Comparison of ENCODE assay signal across 2 cellular contexts in the genomic region with DNA sequence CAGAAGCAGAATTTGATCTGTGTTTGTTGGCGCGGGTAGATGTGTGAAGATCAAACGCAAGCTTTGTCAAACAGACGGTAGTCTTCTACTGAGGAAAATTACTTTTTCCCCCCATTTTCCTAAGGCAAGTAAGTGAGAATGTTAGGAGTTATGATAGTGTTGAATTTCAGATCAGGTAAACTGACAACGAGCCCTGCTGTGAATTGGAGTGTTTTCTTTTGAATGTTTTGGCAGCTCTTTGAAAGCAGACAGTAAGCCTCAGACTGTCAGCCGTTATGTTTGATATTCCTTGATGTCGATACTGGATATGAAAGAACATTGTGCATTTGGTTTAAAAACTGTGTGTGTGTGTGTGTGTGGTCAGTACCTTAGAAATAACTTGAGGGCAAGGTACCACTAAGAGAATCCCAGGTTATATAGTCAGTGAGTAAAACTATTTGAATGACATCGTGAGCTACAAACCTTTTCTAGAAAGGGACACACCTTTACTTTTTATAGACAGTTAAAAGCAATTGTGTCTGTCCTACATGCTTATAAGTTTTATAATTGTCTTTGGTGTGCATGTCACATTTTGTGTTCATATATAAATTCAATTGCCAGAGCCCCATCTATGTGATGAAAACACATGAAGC.
TF ChIP-seq lines count a peak whose summit lies in the region.

No MANE protein-coding gene starts in this region.

TF ChIP-seq in GM23338, 12 proteins besides CTCF, POLR2A, EP300 and RAD21 (continued from another document and continues in another):
- no peak for TF ChIP-seq ZNF462 (CRISPR knock-in tag; IDR thresholded peaks at IDR 0.05)
- TF ChIP-seq ZNF331 (CRISPR knock-in tag; IDR thresholded peaks at IDR 0.05; ENCODE audit: low read depth): no peak
- no peak for TF ChIP-seq NANOG (IDR thresholded peaks at IDR 0.05; ENCODE audit: borderline replicate concordance)
- no peak for TF ChIP-seq EZH2 (IDR thresholded peaks at IDR 0.05; ENCODE audit: low read depth, unreplicated experiment)
- TF ChIP-seq CREB1 (CRISPR knock-in tag; IDR thresholded peaks at IDR 0.05; ENCODE audit: low read depth): no peak
- TF ChIP-seq, protein P1, sequence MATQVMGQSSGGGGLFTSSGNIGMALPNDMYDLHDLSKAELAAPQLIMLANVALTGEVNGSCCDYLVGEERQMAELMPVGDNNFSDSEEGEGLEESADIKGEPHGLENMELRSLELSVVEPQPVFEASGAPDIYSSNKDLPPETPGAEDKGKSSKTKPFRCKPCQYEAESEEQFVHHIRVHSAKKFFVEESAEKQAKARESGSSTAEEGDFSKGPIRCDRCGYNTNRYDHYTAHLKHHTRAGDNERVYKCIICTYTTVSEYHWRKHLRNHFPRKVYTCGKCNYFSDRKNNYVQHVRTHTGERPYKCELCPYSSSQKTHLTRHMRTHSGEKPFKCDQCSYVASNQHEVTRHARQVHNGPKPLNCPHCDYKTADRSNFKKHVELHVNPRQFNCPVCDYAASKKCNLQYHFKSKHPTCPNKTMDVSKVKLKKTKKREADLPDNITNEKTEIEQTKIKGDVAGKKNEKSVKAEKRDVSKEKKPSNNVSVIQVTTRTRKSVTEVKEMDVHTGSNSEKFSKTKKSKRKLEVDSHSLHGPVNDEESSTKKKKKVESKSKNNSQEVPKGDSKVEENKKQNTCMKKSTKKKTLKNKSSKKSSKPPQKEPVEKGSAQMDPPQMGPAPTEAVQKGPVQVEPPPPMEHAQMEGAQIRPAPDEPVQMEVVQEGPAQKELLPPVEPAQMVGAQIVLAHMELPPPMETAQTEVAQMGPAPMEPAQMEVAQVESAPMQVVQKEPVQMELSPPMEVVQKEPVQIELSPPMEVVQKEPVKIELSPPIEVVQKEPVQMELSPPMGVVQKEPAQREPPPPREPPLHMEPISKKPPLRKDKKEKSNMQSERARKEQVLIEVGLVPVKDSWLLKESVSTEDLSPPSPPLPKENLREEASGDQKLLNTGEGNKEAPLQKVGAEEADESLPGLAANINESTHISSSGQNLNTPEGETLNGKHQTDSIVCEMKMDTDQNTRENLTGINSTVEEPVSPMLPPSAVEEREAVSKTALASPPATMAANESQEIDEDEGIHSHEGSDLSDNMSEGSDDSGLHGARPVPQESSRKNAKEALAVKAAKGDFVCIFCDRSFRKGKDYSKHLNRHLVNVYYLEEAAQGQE (IDR thresholded peaks at IDR 0.05; ENCODE audit: unreplicated experiment): no peak
- TF ChIP-seq POLR2AphosphoS5 (IDR thresholded peaks at IDR 0.05; ENCODE audit: low read depth): no peak
- no peak for TF ChIP-seq ZNF114 (CRISPR knock-in tag; IDR thresholded peaks at IDR 0.05)

TF ChIP-seq in GM12878, 131 proteins besides CTCF, POLR2A, EP300 and RAD21 (continued from another document):
- TF ChIP-seq, protein P2, sequence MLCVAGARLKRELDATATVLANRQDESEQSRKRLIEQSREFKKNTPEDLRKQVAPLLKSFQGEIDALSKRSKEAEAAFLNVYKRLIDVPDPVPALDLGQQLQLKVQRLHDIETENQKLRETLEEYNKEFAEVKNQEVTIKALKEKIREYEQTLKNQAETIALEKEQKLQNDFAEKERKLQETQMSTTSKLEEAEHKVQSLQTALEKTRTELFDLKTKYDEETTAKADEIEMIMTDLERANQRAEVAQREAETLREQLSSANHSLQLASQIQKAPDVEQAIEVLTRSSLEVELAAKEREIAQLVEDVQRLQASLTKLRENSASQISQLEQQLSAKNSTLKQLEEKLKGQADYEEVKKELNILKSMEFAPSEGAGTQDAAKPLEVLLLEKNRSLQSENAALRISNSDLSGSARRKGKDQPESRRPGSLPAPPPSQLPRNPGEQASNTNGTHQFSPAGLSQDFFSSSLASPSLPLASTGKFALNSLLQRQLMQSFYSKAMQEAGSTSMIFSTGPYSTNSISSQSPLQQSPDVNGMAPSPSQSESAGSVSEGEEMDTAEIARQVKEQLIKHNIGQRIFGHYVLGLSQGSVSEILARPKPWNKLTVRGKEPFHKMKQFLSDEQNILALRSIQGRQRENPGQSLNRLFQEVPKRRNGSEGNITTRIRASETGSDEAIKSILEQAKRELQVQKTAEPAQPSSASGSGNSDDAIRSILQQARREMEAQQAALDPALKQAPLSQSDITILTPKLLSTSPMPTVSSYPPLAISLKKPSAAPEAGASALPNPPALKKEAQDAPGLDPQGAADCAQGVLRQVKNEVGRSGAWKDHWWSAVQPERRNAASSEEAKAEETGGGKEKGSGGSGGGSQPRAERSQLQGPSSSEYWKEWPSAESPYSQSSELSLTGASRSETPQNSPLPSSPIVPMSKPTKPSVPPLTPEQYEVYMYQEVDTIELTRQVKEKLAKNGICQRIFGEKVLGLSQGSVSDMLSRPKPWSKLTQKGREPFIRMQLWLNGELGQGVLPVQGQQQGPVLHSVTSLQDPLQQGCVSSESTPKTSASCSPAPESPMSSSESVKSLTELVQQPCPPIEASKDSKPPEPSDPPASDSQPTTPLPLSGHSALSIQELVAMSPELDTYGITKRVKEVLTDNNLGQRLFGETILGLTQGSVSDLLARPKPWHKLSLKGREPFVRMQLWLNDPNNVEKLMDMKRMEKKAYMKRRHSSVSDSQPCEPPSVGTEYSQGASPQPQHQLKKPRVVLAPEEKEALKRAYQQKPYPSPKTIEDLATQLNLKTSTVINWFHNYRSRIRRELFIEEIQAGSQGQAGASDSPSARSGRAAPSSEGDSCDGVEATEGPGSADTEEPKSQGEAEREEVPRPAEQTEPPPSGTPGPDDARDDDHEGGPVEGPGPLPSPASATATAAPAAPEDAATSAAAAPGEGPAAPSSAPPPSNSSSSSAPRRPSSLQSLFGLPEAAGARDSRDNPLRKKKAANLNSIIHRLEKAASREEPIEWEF (IDR thresholded peaks at IDR 0.05; ENCODE audit: insufficient replicate concordance, low read depth, low read length): no peak
